Comparison of ENCODE assay signal across 8 cellular contexts in genomic region chr11:119206512-119207299, GRCh38. TPM values are rescaled to one million over a fixed set of nuclear protein-coding genes. Genes with fewer than 3 reads are reported as not detected.
DNase-seq lines count a peak whose midpoint lies in the region; ATAC-seq, FAIRE-seq and TF ChIP-seq lines count a peak whose summit lies in the region.

No MANE protein-coding gene starts in this region.

- DNase-seq in A673 (ENCODE audit: low spot score) (peak; percentile 36), UCSD-AML1 (lab: John Stamatoyannopoulos, UW; ENCODE audit: unreplicated experiment) (peak; percentile 68), cerebellar cortex (ENCODE audit: low spot score) (peak; percentile 35), HepG2 (ENCODE audit: low spot score) (no peak), NOMO-1 treated with DMSO at 0.1 percent for 48 hours (lab: John Stamatoyannopoulos, UW; ENCODE audit: unreplicated experiment) (no peak)
- DNase-seq in stimulated activated CD4-positive, alpha-beta T cell treated with anti-CD3 and anti-CD28 coated beads, Interleukin-2, amount 100 ng/mL, for 4 hours (ENCODE audit: low read depth), result peak; percentile 23

- H3K4me1 ChIP-seq in A673 (ENCODE audit: insufficient read depth, low read length, poor library complexity, severe bottlenecking), result peaks cover 8% of the 10 kb centered on the region
- peaks cover 32% of the 10 kb centered on the region for H3K4me1 ChIP-seq in HepG2 (ENCODE audit: insufficient read depth, low read length)

- H2AFZ ChIP-seq in HepG2 (ENCODE audit: low read length), result no peak overlapping the region

- 1% methylated on average over 40 of the region's 40 CpGs for WGBS in HepG2 (ENCODE audit: low lambda C conversion rate)

- no peaks in the 10 kb centered on the region for H3K9me3 ChIP-seq in A673 (ENCODE audit: low read depth, low read length, poor library complexity, severe bottlenecking)
- H3K9me3 ChIP-seq in HepG2 (ENCODE audit: low read length), result no peaks in the 10 kb centered on the region

- TF ChIP-seq POLR2A in HepG2 (IDR thresholded peaks at IDR 0.05; ENCODE audit: insufficient read depth in 1 of 2, low read depth in 2 of 2, low read length in 2 of 2), result no peak

- no peak for TF ChIP-seq RAD21 in HepG2 (CRISPR knock-in tag; IDR thresholded peaks at IDR 0.05)

- TF ChIP-seq CTCF in A673 (conservative IDR thresholded peaks at IDR 0.05; ENCODE audit: low read depth, low read length), result no peak
- no peak for TF ChIP-seq CTCF in HepG2 (CRISPR knock-in tag; IDR thresholded peaks at IDR 0.05)

- no peak for FAIRE-seq in HepG2 (lab: Jason Lieb, UNC)

- H3K27me3 ChIP-seq in A673 (replicated peaks; ENCODE audit: insufficient read depth, low read depth, low read length, poor library complexity) (no peaks in the 10 kb centered on the region), HepG2 (ENCODE audit: control insufficient read depth in 1 of 2, insufficient read depth in 2 of 2, low read length in 2 of 2) (no peaks in the 10 kb centered on the region; a peak in 1 of 5 replicates)

- H3K79me2 ChIP-seq in HepG2 (ENCODE audit: insufficient read depth, low read length), result peaks cover 32% of the 10 kb centered on the region

- H3K36me3 ChIP-seq in A673 (ENCODE audit: insufficient read depth, low read length, poor library complexity, severe bottlenecking), result no peaks in the 10 kb centered on the region
- H3K36me3 ChIP-seq in HepG2 (replicated peaks in 1 of 2; ENCODE audit: control insufficient read depth in 1 of 2, insufficient read depth in 2 of 2, low read length in 2 of 2), result no peaks in the 10 kb centered on the region

- H3K4me3 ChIP-seq in A673 (ENCODE audit: low read depth, low read length, poor library complexity, severe bottlenecking), result peak overlapping the region; percentile 100
- H3K4me3 ChIP-seq in HepG2 (replicated peaks in 1 of 3; ENCODE audit: insufficient read depth in 1 of 3, low read depth in 2 of 3, low read length in 3 of 3), result peak overlapping the region; percentile 89 to 99 (median 96)

- intact Hi-C loops in A673 (cut with micrococcal nuclease; ENCODE audit: unreplicated experiment), result loop anchor here (5.0 kb wide), 1 partner anchor 116 kb away; no protein-coding TSS in a partner anchor
- intact Hi-C loops in HepG2 (cut with micrococcal nuclease; ENCODE audit: unreplicated experiment), result loop anchor here (2.0 to 10.0 kb wide), 2 partner anchors 118 to 266 kb away; no protein-coding TSS in a partner anchor

- H3K4me2 ChIP-seq in HepG2 (ENCODE audit: low read depth, low read length), result peak overlapping the region; percentile 94

- H3K9ac ChIP-seq in HepG2 (ENCODE audit: insufficient read depth, low read depth, low read length), result peak overlapping the region; percentile 79

- no peaks in the 10 kb centered on the region for H4K20me1 ChIP-seq in HepG2 (ENCODE audit: insufficient read depth, low read length)

- POLR2A ChIA-PET in A673 (lab: Charles Lee; ENCODE audit: low non-redundant PET), result no interaction called here
- POLR2A ChIA-PET in HepG2 (lab: Yijun Ruan, JAX), result interaction anchor here (0.6 to 1.3 kb wide), 12 partner anchors 10 to 414 kb away, joined by 3 to 4 read pairs (median 3); partner anchors contain the start of genes HINFP, HMBS, NLRX1 and VPS11

- BruUV-seq in A673 (replicated peaks; lab: Mats Ljungman, UMichigan), result no TSS peak
- no TSS peak for BruUV-seq in HepG2 (replicated peaks; lab: Mats Ljungman, UMichigan)

- ATAC-seq in GM18907 (IDR thresholded peaks at IDR 0.05; ENCODE audit: unreplicated experiment) (peak; percentile 22), HG03442 (IDR thresholded peaks at IDR 0.05; ENCODE audit: unreplicated experiment) (peak; percentile 15), HepG2 (peak; percentile 55)

- CTCF ChIA-PET in A673 (lab: Charles Lee) (interaction anchor here (0.6 to 1.3 kb wide), 13 partner anchors 8 to 383 kb away, joined by 3 to 12 read pairs (median 4); partner anchors contain the start of gene VPS11), HepG2 (lab: Yijun Ruan, JAX; ENCODE audit: low intra/inter-chr PET ratio, low total read pairs) (no interaction called here)

- H3K27ac ChIP-seq in A673 (ENCODE audit: low read depth, low read length, poor library complexity, severe bottlenecking), result peak overlapping the region; percentile 90
- peak overlapping the region; percentile 76 for H3K27ac ChIP-seq in HepG2 (ENCODE audit: extremely low read length, insufficient read depth, low read length)

- in situ Hi-C loops in HepG2 (cut with HindIII; ENCODE audit: extremely low pct_ligation_motif_present, low pct_unique_long_range_greater_than_20kb), result no loop called here

- TF ChIP-seq EP300 in HepG2 (IDR thresholded peaks at IDR 0.05; ENCODE audit: low read depth in 2 of 2, low read length in 2 of 2) (no peak), HepG2 (CRISPR knock-in tag; IDR thresholded peaks at IDR 0.05; ENCODE audit: borderline replicate concordance) (no peak)

RNA-seq across cellular contexts. Expression of gene CBL, which starts 0.6 kb away (rescaled TPM):
- total RNA-seq in A673 (2021) (39.9 and 40.7 TPM in 2 replicates), HepG2 (2016; rRNA removed; fragmentation: Illumina TruSeq; extraction: Trizol) (7.4 and 11.0 TPM in 2 replicates)
- 1.9 TPM in 2 replicates for total RNA-seq in HepG2 (2016; cell fraction: cytosol; rRNA removed; fragmentation: Illumina TruSeq; extraction: Trizol; ENCODE audit: low read depth)
- 7.0 and 10.4 TPM in 2 replicates for total RNA-seq in HepG2 (2016; cell fraction: insoluble cytoplasmic fraction; rRNA removed; fragmentation: Illumina TruSeq; extraction: Trizol)
- 3.6 and 3.8 TPM in 2 replicates for total RNA-seq in HepG2 (2016; cell fraction: membrane; rRNA removed; fragmentation: Illumina TruSeq; extraction: Trizol)
- total RNA-seq in HepG2 (2016; cell fraction: nucleus; rRNA removed; fragmentation: Illumina TruSeq; extraction: Trizol), result 7.7 and 8.2 TPM in 2 replicates
- 5.5 and 6.6 TPM in 2 replicates for polyA plus RNA-seq in HepG2 (2011; rRNA removed)
- 3.7 and 5.6 TPM in 2 replicates for polyA plus RNA-seq in HepG2 (2011; cell fraction: cytosol; rRNA removed)
- polyA plus RNA-seq in HepG2 (2011; cell fraction: nucleus; rRNA removed), result 5.9 and 7.4 TPM in 2 replicates
- polyA plus RNA-seq in HepG2 (2012), result 4.8 and 5.0 TPM in 2 replicates
- polyA plus RNA-seq in HepG2 (2016; cell fraction: cytosol; fragmentation: Illumina TruSeq; extraction: Trizol; ENCODE audit: low read depth), result 0.28 and 0.44 TPM in 2 replicates
- 7.1 and 7.8 TPM in 2 replicates for polyA plus RNA-seq in HepG2 (2016; cell fraction: insoluble cytoplasmic fraction; fragmentation: Illumina TruSeq; extraction: Trizol; ENCODE audit: low read depth)
- polyA plus RNA-seq in HepG2 (2016; cell fraction: membrane; fragmentation: Illumina TruSeq; extraction: Trizol; ENCODE audit: low read depth), result 0.90 and 0.94 TPM in 2 replicates
- polyA plus RNA-seq in HepG2 (2016; cell fraction: nucleus; fragmentation: Illumina TruSeq; extraction: Trizol; ENCODE audit: insufficient read depth, low read depth), result 7.5 and 8.7 TPM in 2 replicates
- 8.8 and 10.6 TPM in 2 replicates for polyA minus RNA-seq in HepG2 (2011; rRNA and poly(A)+ RNA removed; ENCODE audit: low replicate concordance)
- 7.7 and 9.4 TPM in 2 replicates for polyA minus RNA-seq in HepG2 (2011; cell fraction: cytosol; rRNA and poly(A)+ RNA removed)
- 8.6 and 11.1 TPM in 2 replicates for polyA minus RNA-seq in HepG2 (2011; cell fraction: nucleus; rRNA and poly(A)+ RNA removed)

RNA-seq across cellular contexts. Expression of gene NHERF4, which starts 21.4 kb away (rescaled TPM):
- total RNA-seq in A673 (2021) (not detected in 2 replicates), HepG2 (2016; rRNA removed; fragmentation: Illumina TruSeq; extraction: Trizol) (0.24 TPM in 1 of 2 replicates, not detected in the other)
- not detected in 2 replicates for total RNA-seq in HepG2 (2016; cell fraction: cytosol; rRNA removed; fragmentation: Illumina TruSeq; extraction: Trizol; ENCODE audit: low read depth)
- 0.11 TPM in 1 of 2 replicates, not detected in the other for total RNA-seq in HepG2 (2016; cell fraction: insoluble cytoplasmic fraction; rRNA removed; fragmentation: Illumina TruSeq; extraction: Trizol)
- not detected in 2 replicates for total RNA-seq in HepG2 (2016; cell fraction: membrane; rRNA removed; fragmentation: Illumina TruSeq; extraction: Trizol)
- 0.16 TPM in 1 of 2 replicates, not detected in the other for total RNA-seq in HepG2 (2016; cell fraction: nucleus; rRNA removed; fragmentation: Illumina TruSeq; extraction: Trizol)
- 0.12 and 0.38 TPM in 2 replicates for polyA plus RNA-seq in HepG2 (2011; rRNA removed)
- not detected in 2 replicates for polyA plus RNA-seq in HepG2 (2011; cell fraction: cytosol; rRNA removed)
- 0.42 and 1.1 TPM in 2 replicates for polyA plus RNA-seq in HepG2 (2011; cell fraction: nucleus; rRNA removed)
- 0.19 TPM in 1 of 2 replicates, not detected in the other for polyA plus RNA-seq in HepG2 (2012)
- not detected in 2 replicates for polyA plus RNA-seq in HepG2 (2016; cell fraction: cytosol; fragmentation: Illumina TruSeq; extraction: Trizol; ENCODE audit: low read depth)
- polyA plus RNA-seq in HepG2 (2016; cell fraction: insoluble cytoplasmic fraction; fragmentation: Illumina TruSeq; extraction: Trizol; ENCODE audit: low read depth), result not detected in 2 replicates
- polyA plus RNA-seq in HepG2 (2016; cell fraction: membrane; fragmentation: Illumina TruSeq; extraction: Trizol; ENCODE audit: low read depth), result not detected in 2 replicates
- 1.5 and 1.7 TPM in 2 replicates for polyA plus RNA-seq in HepG2 (2016; cell fraction: nucleus; fragmentation: Illumina TruSeq; extraction: Trizol; ENCODE audit: insufficient read depth, low read depth)
- polyA minus RNA-seq in HepG2 (2011; rRNA and poly(A)+ RNA removed; ENCODE audit: low replicate concordance), result 0.33 and 0.54 TPM in 2 replicates
- polyA minus RNA-seq in HepG2 (2011; cell fraction: cytosol; rRNA and poly(A)+ RNA removed), result not detected in 2 replicates
- 0.62 and 0.77 TPM in 2 replicates for polyA minus RNA-seq in HepG2 (2011; cell fraction: nucleus; rRNA and poly(A)+ RNA removed)

RNA-seq across cellular contexts. Expression of gene NLRX1, which starts 38.2 kb away (rescaled TPM):
- total RNA-seq in A673 (2021), result 1.4 and 2.7 TPM in 2 replicates
- total RNA-seq in HepG2 (2016; rRNA removed; fragmentation: Illumina TruSeq; extraction: Trizol), result 6.8 and 11.0 TPM in 2 replicates
- 1.4 and 3.1 TPM in 2 replicates for total RNA-seq in HepG2 (2016; cell fraction: cytosol; rRNA removed; fragmentation: Illumina TruSeq; extraction: Trizol; ENCODE audit: low read depth)
- 5.5 and 10.0 TPM in 2 replicates for total RNA-seq in HepG2 (2016; cell fraction: insoluble cytoplasmic fraction; rRNA removed; fragmentation: Illumina TruSeq; extraction: Trizol)
- 5.9 and 7.2 TPM in 2 replicates for total RNA-seq in HepG2 (2016; cell fraction: membrane; rRNA removed; fragmentation: Illumina TruSeq; extraction: Trizol)
- 7.8 and 11.2 TPM in 2 replicates for total RNA-seq in HepG2 (2016; cell fraction: nucleus; rRNA removed; fragmentation: Illumina TruSeq; extraction: Trizol)
- polyA plus RNA-seq in HepG2 (2011; rRNA removed), result 8.7 and 11.6 TPM in 2 replicates
- polyA plus RNA-seq in HepG2 (2011; cell fraction: cytosol; rRNA removed), result 8.3 and 12.6 TPM in 2 replicates
- 22.0 and 23.5 TPM in 2 replicates for polyA plus RNA-seq in HepG2 (2011; cell fraction: nucleus; rRNA removed)
- 6.1 and 6.9 TPM in 2 replicates for polyA plus RNA-seq in HepG2 (2012)
- 1.3 and 1.4 TPM in 2 replicates for polyA plus RNA-seq in HepG2 (2016; cell fraction: cytosol; fragmentation: Illumina TruSeq; extraction: Trizol; ENCODE audit: low read depth)
- 6.2 and 9.2 TPM in 2 replicates for polyA plus RNA-seq in HepG2 (2016; cell fraction: insoluble cytoplasmic fraction; fragmentation: Illumina TruSeq; extraction: Trizol; ENCODE audit: low read depth)
- polyA plus RNA-seq in HepG2 (2016; cell fraction: membrane; fragmentation: Illumina TruSeq; extraction: Trizol; ENCODE audit: low read depth), result 4.5 and 4.6 TPM in 2 replicates
- polyA plus RNA-seq in HepG2 (2016; cell fraction: nucleus; fragmentation: Illumina TruSeq; extraction: Trizol; ENCODE audit: insufficient read depth, low read depth), result 16.4 and 17.6 TPM in 2 replicates
- polyA minus RNA-seq in HepG2 (2011; rRNA and poly(A)+ RNA removed; ENCODE audit: low replicate concordance), result 17.5 and 38.5 TPM in 2 replicates
- 9.4 and 12.5 TPM in 2 replicates for polyA minus RNA-seq in HepG2 (2011; cell fraction: cytosol; rRNA and poly(A)+ RNA removed)
- polyA minus RNA-seq in HepG2 (2011; cell fraction: nucleus; rRNA and poly(A)+ RNA removed), result 8.4 and 9.0 TPM in 2 replicates

RNA-seq across cellular contexts. Expression of gene ABCG4, which starts 57.9 kb away (rescaled TPM):
- total RNA-seq in A673 (2021), result 0.33 TPM in 1 of 2 replicates, not detected in the other
- not detected in 2 replicates for total RNA-seq in HepG2 (2016; rRNA removed; fragmentation: Illumina TruSeq; extraction: Trizol)
- total RNA-seq in HepG2 (2016; cell fraction: cytosol; rRNA removed; fragmentation: Illumina TruSeq; extraction: Trizol; ENCODE audit: low read depth), result not detected in 2 replicates
- total RNA-seq in HepG2 (2016; cell fraction: insoluble cytoplasmic fraction; rRNA removed; fragmentation: Illumina TruSeq; extraction: Trizol), result not detected in 2 replicates
- total RNA-seq in HepG2 (2016; cell fraction: membrane; rRNA removed; fragmentation: Illumina TruSeq; extraction: Trizol), result not detected in 2 replicates
- not detected in 2 replicates for total RNA-seq in HepG2 (2016; cell fraction: nucleus; rRNA removed; fragmentation: Illumina TruSeq; extraction: Trizol)
- polyA plus RNA-seq in HepG2 (2011; rRNA removed), result not detected in 2 replicates
- not detected in 2 replicates for polyA plus RNA-seq in HepG2 (2011; cell fraction: cytosol; rRNA removed)
- 0.05 TPM in 1 of 2 replicates, not detected in the other for polyA plus RNA-seq in HepG2 (2011; cell fraction: nucleus; rRNA removed)
- polyA plus RNA-seq in HepG2 (2012), result not detected in 2 replicates
- not detected in 2 replicates for polyA plus RNA-seq in HepG2 (2016; cell fraction: cytosol; fragmentation: Illumina TruSeq; extraction: Trizol; ENCODE audit: low read depth)
- polyA plus RNA-seq in HepG2 (2016; cell fraction: insoluble cytoplasmic fraction; fragmentation: Illumina TruSeq; extraction: Trizol; ENCODE audit: low read depth), result not detected in 2 replicates
- not detected in 2 replicates for polyA plus RNA-seq in HepG2 (2016; cell fraction: membrane; fragmentation: Illumina TruSeq; extraction: Trizol; ENCODE audit: low read depth)
- polyA plus RNA-seq in HepG2 (2016; cell fraction: nucleus; fragmentation: Illumina TruSeq; extraction: Trizol; ENCODE audit: insufficient read depth, low read depth), result not detected in 2 replicates
- polyA minus RNA-seq in HepG2 (2011; rRNA and poly(A)+ RNA removed; ENCODE audit: low replicate concordance), result 0.52 TPM in 1 of 2 replicates, not detected in the other
- not detected in 2 replicates for polyA minus RNA-seq in HepG2 (2011; cell fraction: cytosol; rRNA and poly(A)+ RNA removed)
- polyA minus RNA-seq in HepG2 (2011; cell fraction: nucleus; rRNA and poly(A)+ RNA removed), result not detected in 2 replicates

Comparison
In these comparisons a context has a peak if more than half of its experiments do, and no peak if none do; other contexts are left out.
1. DNase-seq: peak in A673 (single experiment), UCSD-AML1 (single experiment), cerebellar cortex (single experiment) and stimulated activated CD4-positive, alpha-beta T cell treated with anti-CD3 and anti-CD28 coated beads, Interleukin-2, amount 100 ng/mL, for 4 hours (single experiment); none in HepG2 (single experiment) and NOMO-1 treated with DMSO at 0.1 percent for 48 hours (single experiment).
2. Peak in every context shown above with its lines, with median percentiles within 50 percentile points of each other: ATAC-seq.